ENCODE assay signal across 8 cellular contexts in genomic region chr20:17610566-17611289, GRCh38. TPM values are rescaled to one million over a fixed set of nuclear protein-coding genes. Genes with fewer than 3 reads are reported as not detected.
DNase-seq lines count a peak whose midpoint lies in the region; ATAC-seq, FAIRE-seq and TF ChIP-seq lines count a peak whose summit lies in the region.

No MANE protein-coding gene starts in this region.

- DNase-seq in T-helper 17 cell (peak; percentile 36 to 51 (median 44)), K562 (ENCODE audit: extremely low read depth in 1 of 4, low spot score in 3 of 4) (no peak), HUDEP-2 (lab: John Stamatoyannopoulos, UW; ENCODE audit: unreplicated experiment in 76 of 76) (no peak)

- ATAC-seq in T-helper 17 cell (peak; percentile 86), K562 (no peak; the same call in 1 of the 3 replicates), HG03565 (IDR thresholded peaks at IDR 0.05; ENCODE audit: unreplicated experiment) (no peak), GM21825 (IDR thresholded peaks at IDR 0.05; ENCODE audit: unreplicated experiment) (no peak)

- 67% methylated on average over 11 of the region's 19 CpGs for WGBS in K562 (ENCODE audit: insufficient coverage, low coverage, missing lambda C conversion rate)
- WGBS in urinary bladder: 52% methylated on average over 19 of the region's 19 CpGs

- TF ChIP-seq POLR2A in K562 (conservative IDR thresholded peaks at IDR 0.05): no peak

- H3K9ac ChIP-seq in K562 (ENCODE audit: insufficient read depth in 1 of 2, low read depth in 2 of 2, low read length in 2 of 2) (no peak overlapping the region), muscle layer of colon (ENCODE audit: low read length) (peak overlapping the region; percentile 28)

- no peak overlapping the region for H3K4me2 ChIP-seq in K562 (ENCODE audit: insufficient read depth, low read length)

- no TSS peak for BruUV-seq in K562 (replicated peaks; lab: Mats Ljungman, UMichigan)

- CTCF ChIA-PET in K562 (lab: Yijun Ruan, JAX; ENCODE audit: low intra/inter-chr PET ratio): no interaction called here

- peak overlapping the region; percentile 71 for H3K4me3 Mint-ChIP-seq in T-helper 17 cell

- H3K27ac ChIP-seq in 22Rv1 (peak overlapping the region; percentile 52), K562 (ENCODE audit: extremely low read depth, low read depth, low read length) (no peak overlapping the region), muscle layer of colon (ENCODE audit: low read depth, low read length) (peak overlapping the region; percentile 82), urinary bladder (ENCODE audit: low read depth) (peak overlapping the region; percentile 69)

- no peaks in the 10 kb centered on the region; the same call in 1 of the 2 replicates for H4K20me1 ChIP-seq in K562 (replicated peaks; ENCODE audit: control insufficient read depth, insufficient read depth, low read length)

- no peak for TF ChIP-seq RAD21 in K562 (CRISPR knock-in tag; conservative IDR thresholded peaks at IDR 0.05 in 1 of 2, IDR thresholded peaks at IDR 0.05 in 1 of 2)

- H3K4me1 ChIP-seq in K562 (replicated peaks in 1 of 2; ENCODE audit: control insufficient read depth in 2 of 2, insufficient read depth in 2 of 2, low read length in 2 of 2) (peaks cover 0 to 24% of the 10 kb centered on the region in 2 experiments; a peak in 2 of 5 replicates), muscle layer of colon (ENCODE audit: insufficient read depth, low read length) (peaks cover 73% of the 10 kb centered on the region), urinary bladder (ENCODE audit: insufficient read depth) (peaks cover 4% of the 10 kb centered on the region)

- H3K9me1 ChIP-seq in K562 (ENCODE audit: control insufficient read depth, insufficient read depth, low read length): no peaks in the 10 kb centered on the region

- TF ChIP-seq CTCF in 22Rv1 (IDR thresholded peaks at IDR 0.05) (no peak), K562 (IDR thresholded peaks at IDR 0.05 in 2 of 3, conservative IDR thresholded peaks at IDR 0.05 in 1 of 3; ENCODE audit: insufficient read depth in 2 of 3, low read depth in 1 of 3, low read length in 3 of 3) (no peak)

- peaks cover 26% of the 10 kb centered on the region for H3K4me1 Mint-ChIP-seq in T-helper 17 cell

- in situ Hi-C loops in K562 (cut with MboI): loop anchor here (5.0 kb wide), 1 partner anchor 68 kb away; no protein-coding TSS in a partner anchor

- no peaks in the 10 kb centered on the region for H3K9me3 ChIP-seq in T-helper 17 cell (ENCODE audit: control insufficient read depth, low read length, poor library complexity, severe bottlenecking)
- H3K9me3 ChIP-seq in K562 (replicated peaks; ENCODE audit: control insufficient read depth, insufficient read depth, low read depth, low read length): no peaks in the 10 kb centered on the region
- no peaks in the 10 kb centered on the region for H3K9me3 ChIP-seq in muscle layer of colon (ENCODE audit: low read length)

- no peak overlapping the region for H2AFZ ChIP-seq in K562 (ENCODE audit: low read depth, low read length)

- H3K79me2 ChIP-seq in K562 (ENCODE audit: control insufficient read depth, insufficient read depth, low read length): no peaks in the 10 kb centered on the region

- H3K27me3 Mint-ChIP-seq in T-helper 17 cell: no peaks in the 10 kb centered on the region

- FAIRE-seq in K562 (lab: Jason Lieb, UNC): no peak

- intact Hi-C loops in K562 (cut with micrococcal nuclease): no loop called here

- no peak for TF ChIP-seq EP300 in K562 (IDR thresholded peaks at IDR 0.05; ENCODE audit: low read length)

- POLR2A ChIA-PET in K562 (lab: Yijun Ruan, JAX): interaction anchor here (1.0 kb wide), 1 partner anchor 15 kb away, joined by 3 read pairs; no protein-coding TSS in a partner anchor

- H3K36me3 ChIP-seq in K562 (ENCODE audit: control insufficient read depth, insufficient read depth, low read length): peaks cover 14% of the 10 kb centered on the region; the same call in 1 of the 3 replicates
- peaks cover 39% of the 10 kb centered on the region for H3K36me3 ChIP-seq in muscle layer of colon (ENCODE audit: insufficient read depth, low read length)
- no peaks in the 10 kb centered on the region for H3K36me3 ChIP-seq in urinary bladder (ENCODE audit: insufficient read depth)

- H3K36me3 Mint-ChIP-seq in T-helper 17 cell (ENCODE audit: low read depth): peaks cover 2% of the 10 kb centered on the region

- H3K4me3 ChIP-seq in K562 (no peak overlapping the region), muscle layer of colon (ENCODE audit: low read depth in 1 of 2, low read length in 2 of 2) (no peak overlapping the region), urinary bladder (ENCODE audit: low read depth, low read length) (no peak overlapping the region)

- no peaks in the 10 kb centered on the region for H3K27me3 ChIP-seq in K562 (ENCODE audit: control insufficient read depth in 2 of 2, insufficient read depth in 2 of 2, low read length in 2 of 2)
- no peaks in the 10 kb centered on the region for H3K27me3 ChIP-seq in muscle layer of colon (ENCODE audit: control insufficient read depth in 1 of 2, insufficient read depth in 2 of 2, low read length in 2 of 2)

- H3K27ac Mint-ChIP-seq in T-helper 17 cell: peak overlapping the region; percentile 91

TF ChIP-seq in K562, 482 proteins besides CTCF, POLR2A, EP300 and RAD21 (continues in another document):
- no peak for TF ChIP-seq ZNF232 (CRISPR knock-in tag; IDR thresholded peaks at IDR 0.05)
- no peak for TF ChIP-seq ZNF23 (CRISPR knock-in tag; IDR thresholded peaks at IDR 0.05)
- peak; percentile 49; the same call in 1 of the 2 replicates for TF ChIP-seq POLR2G (IDR thresholded peaks at IDR 0.05; ENCODE audit: low read depth, low read length)
- TF ChIP-seq PML (IDR thresholded peaks at IDR 0.05; ENCODE audit: low read length): no peak
- TF ChIP-seq CTCFL (IDR thresholded peaks at IDR 0.05; ENCODE audit: borderline replicate concordance, insufficient read depth, low read depth, low read length, poor library complexity, severe bottlenecking): no peak
- no peak for TF ChIP-seq KLF6 (CRISPR knock-in tag; IDR thresholded peaks at IDR 0.05; ENCODE audit: borderline replicate concordance)
- TF ChIP-seq, protein P1, sequence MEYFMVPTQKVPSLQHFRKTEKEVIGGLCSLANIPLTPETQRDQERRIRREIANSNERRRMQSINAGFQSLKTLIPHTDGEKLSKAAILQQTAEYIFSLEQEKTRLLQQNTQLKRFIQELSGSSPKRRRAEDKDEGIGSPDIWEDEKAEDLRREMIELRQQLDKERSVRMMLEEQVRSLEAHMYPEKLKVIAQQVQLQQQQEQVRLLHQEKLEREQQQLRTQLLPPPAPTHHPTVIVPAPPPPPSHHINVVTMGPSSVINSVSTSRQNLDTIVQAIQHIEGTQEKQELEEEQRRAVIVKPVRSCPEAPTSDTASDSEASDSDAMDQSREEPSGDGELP (CRISPR knock-in tag; IDR thresholded peaks at IDR 0.05; ENCODE audit: borderline replicate concordance): no peak
- TF ChIP-seq THRB (CRISPR knock-in tag; conservative IDR thresholded peaks at IDR 0.05): no peak

RNA-seq across cellular contexts. Expression of gene DSTN, which starts 40.9 kb away (rescaled TPM):
- total RNA-seq in T-helper 17 cell (10 to 100 TPM; 41.4 to 46.5 TPM), K562 (2014; rRNA removed) (47.7 and 51.8 TPM in 2 replicates), K562 (2014; rRNA removed; fragmentation: Illumina TruSeq; extraction: Trizol) (61.0 and 63.1 TPM in 2 replicates), K562 (2015; rRNA removed; fragmentation: Illumina TruSeq; extraction: Trizol) (62.3 and 63.1 TPM in 2 replicates), K562 (2021) (68.2 and 77.6 TPM in 2 replicates), urinary bladder (589 TPM)
- total RNA-seq in K562 (2011; cell fraction: chromatin; rRNA removed; ENCODE audit: low replicate concordance): 1.8 and 4.2 TPM in 2 replicates
- total RNA-seq in K562 (2011; cell fraction: nucleolus; rRNA removed): 1.3 and 2.0 TPM in 2 replicates
- 3.9 and 5.3 TPM in 2 replicates for total RNA-seq in K562 (2011; cell fraction: nucleoplasm; rRNA removed)
- polyA plus RNA-seq in K562 (2011; rRNA removed) (25.7 and 38.1 TPM in 2 replicates), K562 (2014; fragmentation: Illumina TruSeq; extraction: Trizol) (87.6 and 88.3 TPM in 2 replicates), K562 (2014; fragmentation: Nextera tagmentation; extraction: Ambion mirVana) (10 to 100 TPM; 37.5 to 47.7 TPM), K562 (2014; rRNA removed) (47.9 and 64.3 TPM in 2 replicates), urinary bladder (2,115 TPM)
- 4.8 and 16.4 TPM in 2 replicates for polyA plus RNA-seq in K562 (2011; cell fraction: cytosol; rRNA removed)
- polyA plus RNA-seq in K562 (2011; cell fraction: nucleus; rRNA removed): 4.9 and 14.9 TPM in 2 replicates
- polyA plus RNA-seq in K562 (2012): 86.2 and 126 TPM in 2 replicates
- polyA minus RNA-seq in K562 (2011; rRNA and poly(A)+ RNA removed): 8.1 and 20.3 TPM in 2 replicates
- 14.6 and 17.2 TPM in 2 replicates for polyA minus RNA-seq in K562 (2011; cell fraction: cytosol; rRNA and poly(A)+ RNA removed)
- polyA minus RNA-seq in K562 (2011; cell fraction: nucleus; rRNA and poly(A)+ RNA removed): 1.1 and 3.7 TPM in 2 replicates

Comparison
In these comparisons a context has a peak if more than half of its experiments do, and no peak if none do; other contexts are left out.
1. DNase-seq: peak in T-helper 17 cell (3 of 3); none in K562 (0 of 4) and HUDEP-2 (0 of 76).